27 cellular contexts compared by ENCODE assay signal in genomic region chr7:259191-259505, GRCh38. TPM values are rescaled to one million over a fixed set of nuclear protein-coding genes. Genes with fewer than 3 reads are reported as not detected.
"Had no signal": no experiment of that assay in that cellular context is flagged by ENCODE, and none has a peak within 500 bp of the region (broad histone marks: within the 10 kb centered on the region; RNA-seq: fewer than 3 reads in every experiment).

No MANE protein-coding gene starts in this region.

- H3K4me1 Mint-ChIP-seq: activated CD4-positive, alpha-beta T cell treated with anti-CD3 and anti-CD28 coated beads, Interleukin-2, amount 10 ng/mL, durations not matched to agents 7 days and 5 days; activated naive CD4-positive, alpha-beta T cell treated with anti-CD3 and anti-CD28 coated beads, Interleukin-2, amount 10 ng/mL, durations not matched to agents 7 days and 5 days had no signal

- H3K4me3 Mint-ChIP-seq: activated CD4-positive, alpha-beta memory T cell treated with anti-CD3 and anti-CD28 coated beads for 36 hours; activated CD4-positive, alpha-beta T cell treated with anti-CD3 and anti-CD28 coated beads, Interleukin-2, amount 10 ng/mL, durations not matched to agents 7 days and 5 days; activated naive CD4-positive, alpha-beta T cell treated with anti-CD3 and anti-CD28 coated beads, Interleukin-2, amount 10 ng/mL, durations not matched to agents 7 days and 5 days; activated T-cell treated with anti-CD3 and anti-CD28 coated beads, Interleukin-2, amount 50 U/mL, for 4 hours; central memory CD8-positive, alpha-beta T cell had no signal

- H3K4me1 ChIP-seq: body of pancreas, SJCRH30 had no signal

- H3K27me3 Mint-ChIP-seq: activated CD4-positive, alpha-beta T cell treated with anti-CD3 and anti-CD28 coated beads, Interleukin-2, amount 10 ng/mL, durations not matched to agents 7 days and 5 days; activated naive CD4-positive, alpha-beta T cell treated with anti-CD3 and anti-CD28 coated beads, Interleukin-2, amount 10 ng/mL, durations not matched to agents 7 days and 5 days had no signal

- H3K27ac ChIP-seq: body of pancreas, SJCRH30, VCaP had no signal

- H3K27me3 ChIP-seq: body of pancreas, SJCRH30 had no signal

- H3K9me3 ChIP-seq: body of pancreas, SJCRH30 had no signal

- H3K36me3 ChIP-seq: SJCRH30 had no signal

- H3K4me3 ChIP-seq: body of pancreas, K562, SJCRH30 had no signal

- ATAC-seq: activated T-cell treated with anti-CD3 and anti-CD28 coated beads, Interleukin-2, amount 50 U/mL, for 4 hours; body of pancreas; K562 had no signal

- H3K27ac Mint-ChIP-seq: activated CD4-positive, alpha-beta memory T cell treated with anti-CD3 and anti-CD28 coated beads for 36 hours; activated CD4-positive, alpha-beta T cell treated with anti-CD3 and anti-CD28 coated beads, Interleukin-2, amount 10 ng/mL, durations not matched to agents 7 days and 5 days; activated naive CD4-positive, alpha-beta T cell treated with anti-CD3 and anti-CD28 coated beads, Interleukin-2, amount 10 ng/mL, durations not matched to agents 7 days and 5 days had no signal

- FAIRE-seq: bronchial epithelial cell, K562 had no signal

- H3K9ac ChIP-seq: SK-N-SH had no signal

- H3K4me2 ChIP-seq: SK-N-SH had no signal

- H3K36me3 Mint-ChIP-seq: activated CD4-positive, alpha-beta memory T cell treated with anti-CD3 and anti-CD28 coated beads for 36 hours had no signal

- DNase-seq: activated CD4-positive, alpha-beta memory T cell treated with anti-CD3 and anti-CD28 coated beads for 36 hours; activated CD4-positive, alpha-beta T cell treated with anti-CD3 and anti-CD28 coated beads, Interleukin-2, amount 10 ng/mL, durations not matched to agents 7 days and 5 days; activated CD4-positive, CD25-positive, alpha-beta regulatory T cell; activated CD8-positive, alpha-beta memory T cell treated with anti-CD3 and anti-CD28 coated beads for 24 hours; activated gamma-delta T cell treated with Interleukin-2 at 50 U/mL for 16 hours; activated naive CD4-positive, alpha-beta T cell treated with anti-CD3 and anti-CD28 coated beads, Interleukin-2, amount 10 ng/mL, durations not matched to agents 7 days and 5 days; activated T-cell treated with anti-CD3 and anti-CD28 coated beads, Interleukin-2, amount 50 U/mL, for 4 hours; Karpas-422; NCI-H1048; NCI-H146; NCI-H187 treated with DMSO at 0.1 percent for 48 hours; NCI-H2081 treated with DMSO at 0.1 percent for 48 hours; NCI-H446 treated with DMSO at 0.1 percent for 48 hours; NCI-H524 treated with DMSO at 0.1 percent for 48 hours; NCI-H774; SJCRH30; SK-N-SH had no signal

- H3K9me3 Mint-ChIP-seq: activated T-cell treated with anti-CD3 and anti-CD28 coated beads, Interleukin-2, amount 50 U/mL, for 4 hours had no signal

RNA-seq across cellular contexts. Expression of gene FOXL3, which starts 30.8 kb away (rescaled TPM):
- total RNA-seq: activated CD4-positive, alpha-beta memory T cell treated with anti-CD3 and anti-CD28 coated beads for 36 hours; activated CD4-positive, alpha-beta T cell treated with anti-CD3 and anti-CD28 coated beads, Interleukin-2, amount 10 ng/mL, durations not matched to agents 7 days and 5 days; activated T-cell treated with anti-CD3 and anti-CD28 coated beads, Interleukin-2, amount 50 U/mL, for 4 hours; aorta; body of pancreas; bronchial epithelial cell; K562; OCI-LY7; Right ventricle myocardium superior; RPMI7951; SJCRH30; T-helper 2 cell treated with Interferon-gamma antibody and Interleukin-4, amounts not matched to agents 100 ng/mL and 5 ng/mL, for 36 hours had no signal
